Comparison of ENCODE assay signal across 21 cellular contexts in the genomic region with DNA sequence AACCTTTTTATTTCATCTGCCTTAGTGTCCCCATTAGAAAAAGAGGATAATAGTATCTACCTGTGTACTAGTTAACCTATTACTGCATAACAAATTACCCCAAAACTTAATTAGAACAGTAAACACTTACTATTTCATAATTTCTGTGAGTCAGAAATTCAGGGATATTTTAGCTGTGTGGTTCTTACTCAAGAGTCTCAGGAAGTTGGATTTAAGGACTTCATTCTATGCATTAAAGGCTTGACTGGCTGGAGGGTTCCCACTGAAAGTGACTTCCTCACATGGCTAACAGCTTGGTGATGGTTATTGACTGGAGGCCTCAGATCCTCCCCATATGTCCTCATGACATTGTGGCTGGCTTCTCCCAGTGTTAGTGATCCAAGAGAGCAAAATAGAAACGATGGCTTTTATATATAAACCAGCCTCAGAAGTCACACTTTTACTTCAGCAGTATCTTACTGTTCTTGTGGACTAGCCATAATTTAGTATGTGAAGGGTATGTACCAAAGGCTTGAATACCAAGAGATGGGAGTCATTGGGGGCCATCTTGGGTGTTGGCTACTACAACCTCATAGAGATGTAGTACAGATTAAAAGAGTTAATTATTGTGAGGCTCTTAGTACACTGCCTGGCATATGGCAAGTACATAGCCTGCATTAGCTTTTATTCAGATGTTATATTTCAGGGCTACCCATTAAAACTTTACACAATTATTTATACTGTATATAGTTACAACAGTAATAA. TPM values are rescaled to one million over a fixed set of nuclear protein-coding genes. Genes with fewer than 3 reads are reported as not detected.
DNase-seq lines count a peak whose midpoint lies in the region; ATAC-seq and TF ChIP-seq lines count a peak whose summit lies in the region.
"Had no signal": no experiment of that assay in that cellular context is flagged by ENCODE, and none has a peak within 500 bp of the region (broad histone marks: within the 10 kb centered on the region; RNA-seq: fewer than 3 reads in every experiment).

No MANE protein-coding gene starts in this region.

- H3F3A ChIP-seq in GM23248 (ENCODE audit: insufficient read depth) (peaks cover 33% of the 10 kb centered on the region), PC-9 (ENCODE audit: insufficient read depth, low read depth) (peaks cover 26% of the 10 kb centered on the region; the same call in 1 of the 2 replicates), smooth muscle cell (ENCODE audit: low read depth) (peaks cover 7% of the 10 kb centered on the region)

- CTCF ChIA-PET in PC-9 (lab: Charles Lee): no interaction called here

- H3K27ac Mint-ChIP-seq in activated T-helper 17 cell treated with anti-CD3 and anti-CD28 coated beads, Interleukin-2, amount 50 U/mL, for 72 hours: no peak overlapping the region
- H3K27ac Mint-ChIP-seq: B cell; T-helper 2 cell treated with Interferon-gamma antibody and Interleukin-4, amounts not matched to agents 5 μg/mL and 100 μg/mL, for 36 hours had no signal

- H3K4me3 Mint-ChIP-seq in activated T-helper 17 cell treated with anti-CD3 and anti-CD28 coated beads, Interleukin-2, amount 50 U/mL, for 72 hours: no peak overlapping the region
- H3K4me3 Mint-ChIP-seq: B cell; H9; T-helper 2 cell treated with Interferon-gamma antibody and Interleukin-4, amounts not matched to agents 5 μg/mL and 100 μg/mL, for 36 hours had no signal

- DNase-seq in GM23248 (no peak), PC-9 (peak in 1 of 2 experiments; percentile 43), fibroblast of mammary gland (ENCODE audit: low read depth) (peak; percentile 28), smooth muscle cell (lab: John Stamatoyannopoulos, UW; ENCODE audit: unreplicated experiment) (no peak), G401 (ENCODE audit: low spot score) (no peak)
- DNase-seq: activated effector memory CD4-positive, alpha-beta T cell treated with Interleukin-2 at 50 U/mL for 16 hours; amniotic stem cell; effector CD8-positive, alpha-beta T cell; H9; kidney glomerular epithelial cell; NCI-H187 treated with DMSO at 0.1 percent for 48 hours; NCI-H446 treated with DMSO at 0.1 percent for 48 hours; right lobe of liver; SJCRH30; substantia nigra had no signal

- H3K79me2 ChIP-seq in GM23248 (ENCODE audit: insufficient read depth) (peaks cover 100% of the 10 kb centered on the region), PC-9 (ENCODE audit: low read depth) (peaks cover 100% of the 10 kb centered on the region), smooth muscle cell (ENCODE audit: low read depth) (peaks cover 100% of the 10 kb centered on the region)

- peaks cover 51% of the 10 kb centered on the region for H3K4me1 Mint-ChIP-seq in activated T-helper 17 cell treated with anti-CD3 and anti-CD28 coated beads, Interleukin-2, amount 50 U/mL, for 72 hours

- intact Hi-C loops in PC-9 (cut with micrococcal nuclease; ENCODE audit: unreplicated experiment): no loop called here

- no peaks in the 10 kb centered on the region for H3K9me3 Mint-ChIP-seq in activated T-helper 17 cell treated with anti-CD3 and anti-CD28 coated beads, Interleukin-2, amount 50 U/mL, for 72 hours
- H3K9me3 Mint-ChIP-seq: H9; T-helper 2 cell treated with Interferon-gamma antibody and Interleukin-4, amounts not matched to agents 5 μg/mL and 100 μg/mL, for 36 hours had no signal

- H3K27ac ChIP-seq in GM23248 (0 out of 2 replicates have a peak overlapping the region, but pooled peaks have one; percentile 32), PC-9 (peak overlapping the region; percentile 23), smooth muscle cell (ENCODE audit: low read depth) (peak overlapping the region; percentile 55)
- H3K27ac ChIP-seq: neutrophil, right lobe of liver, SJCRH30 had no signal

- no peak for ATAC-seq in activated T-helper 17 cell treated with anti-CD3 and anti-CD28 coated beads, Interleukin-2, amount 50 U/mL, for 72 hours (replicated peaks)
- no peak for ATAC-seq in GM21825 (IDR thresholded peaks at IDR 0.05; ENCODE audit: unreplicated experiment)
- ATAC-seq: activated CD4-positive, CD25-positive, alpha-beta regulatory T cell treated with anti-CD3 and anti-CD28 coated beads, Interleukin-2, amount 50 U/mL, for 24 hours; right lobe of liver had no signal

- H3K9me2 ChIP-seq in GM23248 (ENCODE audit: insufficient read depth) (no peaks in the 10 kb centered on the region), PC-9 (ENCODE audit: insufficient read depth) (no peaks in the 10 kb centered on the region)

- peaks cover 8% of the 10 kb centered on the region for H3K36me3 Mint-ChIP-seq in activated T-helper 17 cell treated with anti-CD3 and anti-CD28 coated beads, Interleukin-2, amount 50 U/mL, for 72 hours (ENCODE audit: low read depth)

- no TSS peak for BruUV-seq in PC-9 (replicated peaks; lab: Mats Ljungman, UMichigan)

- H2AFZ ChIP-seq in GM23248 (no peak overlapping the region), PC-9 (no peak overlapping the region), smooth muscle cell (ENCODE audit: low read depth) (no peak overlapping the region)

- no peaks in the 10 kb centered on the region for H3K27me3 Mint-ChIP-seq in activated T-helper 17 cell treated with anti-CD3 and anti-CD28 coated beads, Interleukin-2, amount 50 U/mL, for 72 hours
- H3K27me3 Mint-ChIP-seq: B cell had no signal

- H3K9ac ChIP-seq in GM23248 (no peak overlapping the region), smooth muscle cell (ENCODE audit: low read depth) (no peak overlapping the region)

- TF ChIP-seq CTCF in PC-9 (conservative IDR thresholded peaks at IDR 0.05) (no peak), fibroblast of mammary gland (conservative IDR thresholded peaks at IDR 0.05; ENCODE audit: control insufficient read depth, insufficient read depth, low read depth, low read length) (no peak), smooth muscle cell (IDR thresholded peaks at IDR 0.05; ENCODE audit: borderline replicate concordance, insufficient read depth, poor library complexity, severe bottlenecking) (no peak)

- no peak overlapping the region for H3K4me3 ChIP-seq in GM23248
- no peak overlapping the region for H3K4me3 ChIP-seq in PC-9
- H3K4me3 ChIP-seq in fibroblast of mammary gland (ENCODE audit: control insufficient read depth, low read depth, low read length): no peak overlapping the region
- H3K4me3 ChIP-seq in smooth muscle cell: no peak overlapping the region
- H3K4me3 ChIP-seq: right lobe of liver, SJCRH30 had no signal

- H3K4me1 ChIP-seq in GM23248 (ENCODE audit: insufficient read depth): peaks cover 49% of the 10 kb centered on the region
- peaks cover 64% of the 10 kb centered on the region for H3K4me1 ChIP-seq in PC-9 (replicated peaks; ENCODE audit: insufficient read depth)
- peaks cover 11% of the 10 kb centered on the region for H3K4me1 ChIP-seq in smooth muscle cell (ENCODE audit: low read depth)
- H3K4me1 ChIP-seq: SJCRH30 had no signal

- H3K27me3 ChIP-seq in GM23248 (replicated peaks; ENCODE audit: insufficient read depth) (no peaks in the 10 kb centered on the region), PC-9 (ENCODE audit: insufficient read depth, low read depth) (no peaks in the 10 kb centered on the region), smooth muscle cell (ENCODE audit: low read depth) (no peaks in the 10 kb centered on the region)
- H3K27me3 ChIP-seq: neutrophil, right lobe of liver, SJCRH30 had no signal

- WGBS in GM23248 (ENCODE audit: low coverage in 1 of 2, low lambda C conversion rate in 2 of 2, missing lambda C conversion rate in 2 of 2), 2 experiments: 54 to 63% methylated on average over 1 of the region's 1 CpG
- WGBS in smooth muscle cell (ENCODE audit: low lambda C conversion rate): 94% methylated on average over 1 of the region's 1 CpG

- in situ Hi-C loops in GM23248 (cut with MboI): no loop called here
- in situ Hi-C loops in G401 (cut with HindIII; ENCODE audit: low sequenced_read_pairs): no loop called here

- H3K9me3 ChIP-seq in GM23248 (ENCODE audit: low read depth) (no peaks in the 10 kb centered on the region), PC-9 (ENCODE audit: insufficient read depth, low read depth) (no peaks in the 10 kb centered on the region), smooth muscle cell (replicated peaks; ENCODE audit: low read depth) (no peaks in the 10 kb centered on the region)
- H3K9me3 ChIP-seq: neutrophil, right lobe of liver, SJCRH30 had no signal

- POLR2A ChIA-PET in PC-9 (lab: Charles Lee; ENCODE audit: unreplicated experiment): interaction anchor here (0.6 kb wide), 1 partner anchor 11 kb away, joined by 3 read pairs; no protein-coding TSS in a partner anchor

- peak overlapping the region; percentile 4 for H3K4me2 ChIP-seq in GM23248 (ENCODE audit: unreplicated experiment)
- peak overlapping the region; percentile 27; the same call in 1 of the 2 replicates for H3K4me2 ChIP-seq in PC-9
- H3K4me2 ChIP-seq in smooth muscle cell: no peak overlapping the region

- H4K20me1 ChIP-seq in GM23248 (ENCODE audit: insufficient read depth): peaks cover 80% of the 10 kb centered on the region
- H4K20me1 ChIP-seq in PC-9 (ENCODE audit: insufficient read depth): peaks cover 98% of the 10 kb centered on the region
- peaks cover 100% of the 10 kb centered on the region for H4K20me1 ChIP-seq in smooth muscle cell (ENCODE audit: low read depth)

- H3K36me3 ChIP-seq in GM23248 (ENCODE audit: low read depth): no peaks in the 10 kb centered on the region
- peaks cover 9% of the 10 kb centered on the region; the same call in 1 of the 2 replicates for H3K36me3 ChIP-seq in PC-9 (ENCODE audit: low read depth)
- H3K36me3 ChIP-seq in smooth muscle cell (ENCODE audit: low read depth): no peaks in the 10 kb centered on the region
- H3K36me3 ChIP-seq: neutrophil, right lobe of liver had no signal

RNA-seq across cellular contexts. Expression of a gene that starts 9.9 kb away (rescaled TPM):
- 122 and 124 TPM in 2 replicates for total RNA-seq in GM23248 (2014; rRNA removed; shearing (Covaris generic))
- polyA plus RNA-seq in GM23248 (2016; fragmentation: Nextera tagmentation; extraction: Ambion mirVana): 16.8 and 18.9 TPM in 2 replicates
- 164 and 176 TPM in 2 replicates for total RNA-seq in PC-9 (2021)
- total RNA-seq in smooth muscle cell: 112 and 116 TPM in 2 replicates
- 11.0 and 20.9 TPM in 2 replicates for polyA plus RNA-seq in smooth muscle cell
- total RNA-seq in G401 (2014; rRNA removed; shearing (Covaris generic)): 129 and 208 TPM in 2 replicates
- 100 to 1,000 TPM in 1 of 2 donors, 10 to 100 TPM in 1; 67.7 to 113 TPM for total RNA-seq in activated T-helper 17 cell treated with anti-CD3 and anti-CD28 coated beads, Interleukin-2, amount 50 U/mL, for 72 hours
